Comparison of ENCODE assay signal across 3 cellular contexts in genomic region chr20:59830107-59831023, GRCh38.
TF ChIP-seq lines count a peak whose summit lies in the region.

No MANE protein-coding gene starts in this region.

TF ChIP-seq in SK-N-SH, 30 proteins besides CTCF, POLR2A, EP300 and RAD21 (continued from another document and continues in another):
- TF ChIP-seq IRF3 (IDR thresholded peaks at IDR 0.05; ENCODE audit: low read depth, low read length) (no peak), TAF1 (IDR thresholded peaks at IDR 0.05; ENCODE audit: borderline replicate concordance, low read depth, low read length) (no peak), USF1 (IDR thresholded peaks at IDR 0.05; ENCODE audit: borderline replicate concordance, low read depth) (no peak), RXRA (IDR thresholded peaks at IDR 0.05; ENCODE audit: borderline replicate concordance, low read depth) (no peak), MAX (IDR thresholded peaks at IDR 0.05; ENCODE audit: low read depth) (no peak), MXI1 (IDR thresholded peaks at IDR 0.05; ENCODE audit: low read depth, low read length) (no peak), CHD2 (IDR thresholded peaks at IDR 0.05; ENCODE audit: low read length, partially characterized antibody) (no peak), GATA2 (CRISPR knock-in tag; IDR thresholded peaks at IDR 0.05) (no peak), PBX3 (IDR thresholded peaks at IDR 0.05) (no peak), FOSL2 (IDR thresholded peaks at IDR 0.05; ENCODE audit: borderline replicate concordance, low read depth) (no peak), TCF12 (IDR thresholded peaks at IDR 0.05) (no peak), RCOR1 (IDR thresholded peaks at IDR 0.05; ENCODE audit: low read length) (no peak)

TF ChIP-seq in SK-N-SH treated with all-trans-retinoic acid at 6 μM for 48 hours, 23 proteins besides CTCF, POLR2A, EP300 and RAD21:
- no peak for TF ChIP-seq CREB5 (CRISPR knock-in tag; IDR thresholded peaks at IDR 0.05; ENCODE audit: low read depth)
- TF ChIP-seq ARNTL (CRISPR knock-in tag; IDR thresholded peaks at IDR 0.05; ENCODE audit: borderline replicate concordance, low read depth): no peak
- no peak for TF ChIP-seq ISL1 (CRISPR knock-in tag; IDR thresholded peaks at IDR 0.05)
- no peak for TF ChIP-seq SNAI2 (CRISPR knock-in tag; IDR thresholded peaks at IDR 0.05)
- TF ChIP-seq TCF4 (CRISPR knock-in tag; IDR thresholded peaks at IDR 0.05; ENCODE audit: borderline replicate concordance): no peak
- TF ChIP-seq GLIS3 (CRISPR knock-in tag; IDR thresholded peaks at IDR 0.05): no peak

TF ChIP-seq in K562, 482 proteins besides CTCF, POLR2A, EP300 and RAD21:
- TF ChIP-seq RERE (CRISPR knock-in tag; IDR thresholded peaks at IDR 0.05; ENCODE audit: borderline replicate concordance): no peak
- TF ChIP-seq ZFP36 (IDR thresholded peaks at IDR 0.05; ENCODE audit: low read depth, low read length, partially characterized antibody): peak; percentile 59
- peak; percentile 58 for TF ChIP-seq ARHGAP35 (IDR thresholded peaks at IDR 0.05; ENCODE audit: partially characterized antibody)
